Comparison of ENCODE assay signal across 1 cellular context in the genomic region with DNA sequence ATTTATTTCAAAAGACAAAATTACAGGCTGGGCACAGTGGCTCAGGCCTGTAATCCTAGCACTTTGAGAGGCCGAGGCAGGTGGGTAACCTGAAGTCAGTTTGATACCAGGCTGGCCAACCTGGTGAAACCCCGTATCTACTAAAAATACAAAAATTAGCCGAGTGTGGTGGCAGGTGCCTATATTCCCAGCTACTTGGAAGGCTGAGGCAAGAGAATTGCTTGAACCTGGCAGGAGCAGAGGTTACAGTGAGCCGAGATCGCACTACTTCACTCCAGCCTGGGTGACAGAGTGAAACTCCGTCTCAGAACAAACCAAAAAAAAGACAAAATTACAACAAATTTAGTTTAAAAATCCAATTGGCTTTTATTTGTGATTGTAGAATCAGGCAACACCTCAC.
TF ChIP-seq lines count a peak whose summit lies in the region.

No MANE protein-coding gene starts in this region.

TF ChIP-seq in HepG2, 621 proteins besides CTCF, POLR2A, EP300 and RAD21:
- TF ChIP-seq NFYB (CRISPR knock-in tag; IDR thresholded peaks at IDR 0.05) = no peak
- TF ChIP-seq SIN3B (IDR thresholded peaks at IDR 0.05; ENCODE audit: low read length) = no peak
- TF ChIP-seq ZNF652 (CRISPR knock-in tag; IDR thresholded peaks at IDR 0.05; ENCODE audit: borderline replicate concordance, low read depth) = no peak
- no peak for TF ChIP-seq JARID2 (CRISPR knock-in tag; IDR thresholded peaks at IDR 0.05; ENCODE audit: insufficient replicate concordance)
- TF ChIP-seq SMAD3 (CRISPR knock-in tag; IDR thresholded peaks at IDR 0.05) = no peak
- TF ChIP-seq SP2 (CRISPR knock-in tag; IDR thresholded peaks at IDR 0.05) = no peak
- no peak for TF ChIP-seq ZNF619 (CRISPR knock-in tag; IDR thresholded peaks at IDR 0.05)
- no peak for TF ChIP-seq PCBP2 (optimal IDR thresholded peaks at IDR 0.05; ENCODE audit: low read depth, low read length, poor library complexity, severe bottlenecking)
- no peak for TF ChIP-seq ATF4 (CRISPR knock-in tag; IDR thresholded peaks at IDR 0.05)
- TF ChIP-seq CHD2 (IDR thresholded peaks at IDR 0.05; ENCODE audit: low read depth, low read length) = no peak
- TF ChIP-seq SUZ12 (IDR thresholded peaks at IDR 0.05; ENCODE audit: low read depth, low read length) = no peak
